Comparison of ENCODE assay signal across 26 cellular contexts in the genomic region with DNA sequence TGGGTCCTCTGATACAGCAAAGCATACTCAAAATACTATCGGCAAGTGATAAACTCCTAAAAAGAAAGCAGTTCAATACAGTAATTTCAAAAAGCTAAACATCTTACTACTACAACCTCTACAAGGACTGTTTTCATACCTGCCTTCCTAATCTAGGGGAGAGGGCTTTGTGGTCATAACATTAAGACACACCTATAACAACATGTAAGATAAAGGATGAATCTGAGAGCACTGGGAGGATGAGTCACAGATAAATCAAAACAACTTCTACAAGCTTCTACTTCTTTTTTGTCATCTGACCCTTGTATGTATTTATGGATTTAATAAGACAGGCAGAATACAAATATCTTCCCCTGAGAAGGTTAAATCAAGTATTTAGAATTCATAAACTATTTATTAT. TPM values are rescaled to one million over a fixed set of nuclear protein-coding genes. Genes with fewer than 3 reads are reported as not detected.
DNase-seq lines count a peak whose midpoint lies in the region; ATAC-seq, FAIRE-seq and TF ChIP-seq lines count a peak whose summit lies in the region.
"Had no signal": no experiment of that assay in that cellular context is flagged by ENCODE, and none has a peak within 500 bp of the region (broad histone marks: within the 10 kb centered on the region; RNA-seq: fewer than 3 reads in every experiment).

No MANE protein-coding gene starts in this region.

- peaks cover 72% of the 10 kb centered on the region for H3K36me3 Mint-ChIP-seq in CD8-positive, alpha-beta T cell
- peaks cover 7% of the 10 kb centered on the region for H3K36me3 Mint-ChIP-seq in astrocyte (ENCODE audit: low read depth, unreplicated experiment)

- no peak overlapping the region for H2BK120ac ChIP-seq in IMR-90 (ENCODE audit: low read depth, low read length)

- no peaks in the 10 kb centered on the region for H3K4me1 ChIP-seq in CD8-positive, alpha-beta T cell (ENCODE audit: insufficient read depth, low read length)
- no peaks in the 10 kb centered on the region for H3K4me1 ChIP-seq in IMR-90 (ENCODE audit: control insufficient read depth, insufficient read depth, low read length)
- H3K4me1 ChIP-seq in astrocyte (ENCODE audit: insufficient read depth, low read length), result no peaks in the 10 kb centered on the region
- no peaks in the 10 kb centered on the region for H3K4me1 ChIP-seq in Peyer's patch
- no peaks in the 10 kb centered on the region for H3K4me1 ChIP-seq in colonic mucosa
- H3K4me1 ChIP-seq: SJSA1 had no signal

- H3K27me3 ChIP-seq in CD8-positive, alpha-beta T cell (ENCODE audit: insufficient read depth, low read length), result no peaks in the 10 kb centered on the region
- H3K27me3 ChIP-seq in IMR-90 (ENCODE audit: control insufficient read depth, insufficient read depth, low read length), result no peaks in the 10 kb centered on the region
- no peaks in the 10 kb centered on the region for H3K27me3 ChIP-seq in astrocyte (ENCODE audit: insufficient read depth, low read length)
- H3K27me3 ChIP-seq in Peyer's patch, result no peaks in the 10 kb centered on the region
- no peaks in the 10 kb centered on the region for H3K27me3 ChIP-seq in colonic mucosa
- H3K27me3 ChIP-seq: SJSA1 had no signal

- H2AFZ ChIP-seq in IMR-90 (replicated peaks; ENCODE audit: low read length, poor library complexity), result no peak overlapping the region
- no peak overlapping the region for H2AFZ ChIP-seq in astrocyte (ENCODE audit: low read depth, low read length)
- H2AFZ ChIP-seq: GM23248 had no signal

- H3K79me1 ChIP-seq in IMR-90 (ENCODE audit: low read depth in 1 of 2, low read length in 2 of 2), result peaks cover 14 to 20% of the 10 kb centered on the region in 2 experiments; a peak in 3 of 4 replicates

- FAIRE-seq in astrocyte (lab: Jason Lieb, UNC), result no peak

- H4K8ac ChIP-seq in IMR-90 (ENCODE audit: low read depth in 2 of 2, low read length in 2 of 2), result no peak overlapping the region

- H3K9me3 ChIP-seq in CD8-positive, alpha-beta T cell (ENCODE audit: low read length), result no peaks in the 10 kb centered on the region
- no peaks in the 10 kb centered on the region for H3K9me3 ChIP-seq in IMR-90 (ENCODE audit: control insufficient read depth, insufficient read depth, low read length)
- H3K9me3 ChIP-seq in astrocyte (ENCODE audit: insufficient read depth, low read depth, low read length), result no peaks in the 10 kb centered on the region
- no peaks in the 10 kb centered on the region for H3K9me3 ChIP-seq in Peyer's patch
- H3K9me3 ChIP-seq in colonic mucosa, result no peaks in the 10 kb centered on the region
- H3K9me3 ChIP-seq: SJSA1 had no signal

- no peak for TF ChIP-seq CTCF in CD8-positive, alpha-beta T cell (IDR thresholded peaks at IDR 0.05)
- TF ChIP-seq CTCF in IMR-90 (conservative IDR thresholded peaks at IDR 0.05; ENCODE audit: low read depth, low read length) (no peak), astrocyte (IDR thresholded peaks at IDR 0.05; ENCODE audit: insufficient read depth, low read depth, low read length) (no peak), epithelial cell of esophagus (IDR thresholded peaks at IDR 0.05; ENCODE audit: insufficient read depth, low read depth, low read length, missing control alignments) (no peak), Peyer's patch (IDR thresholded peaks at IDR 0.05) (no peak), colonic mucosa (IDR thresholded peaks at IDR 0.05) (no peak)

- ATAC-seq in CD8-positive, alpha-beta T cell, result no peak
- ATAC-seq in IMR-90 (ENCODE audit: low read depth), result peak; percentile 44; the same call in 1 of the 2 replicates
- no peak for ATAC-seq in left cardiac atrium

- POLR2A ChIA-PET in CD8-positive, alpha-beta T cell (lab: Charles Lee), result interaction anchor here (1.0 kb wide), 1 partner anchor 72 kb away, joined by 3 read pairs; a partner anchor contains a TSS
- POLR2A ChIA-PET in IMR-90 (lab: Charles Lee; ENCODE audit: unreplicated experiment), result no interaction called here

- H2BK15ac ChIP-seq in IMR-90 (ENCODE audit: low read depth, low read length), result no peak overlapping the region

- no peak for DNase-seq in CD8-positive, alpha-beta T cell
- DNase-seq in IMR-90 (peak; percentile 24), astrocyte (ENCODE audit: low read depth) (peak; percentile 6), epithelial cell of esophagus (ENCODE audit: low read depth) (peak; percentile 32), RKO (ENCODE audit: low spot score) (no peak), Peyer's patch (no peak), colonic mucosa (no peak), left cardiac atrium (no peak)
- DNase-seq: Calu3, DMS79 treated with DMSO at 0.1 percent for 48 hours, GF-D8, GM23248, H9, HFFc6, NCI-H1092, NCI-H1417 treated with DMSO at 0.1 percent for 48 hours, NCI-H1694 treated with DMSO at 0.1 percent for 48 hours, NCI-H2081, NCI-H2171, NCI-H524, NCI-H748 treated with DMSO at 0.1 percent for 48 hours, Right ventricle myocardium superior, RPMI8226 had no signal

- H3K4me2 ChIP-seq in IMR-90 (ENCODE audit: low read depth, low read length) (peak overlapping the region; percentile 17; the same call in 1 of the 2 replicates), astrocyte (ENCODE audit: low read length) (no peak overlapping the region)

- no peak overlapping the region for H3K56ac ChIP-seq in IMR-90 (ENCODE audit: extremely low read depth, insufficient read depth, low read length)

- dilution Hi-C loops in IMR-90 (cut with HindIII; ENCODE audit: low sequenced_read_pairs, unreplicated experiment), result no loop called here

- H3K23ac ChIP-seq in IMR-90 (ENCODE audit: low read depth, low read length), result no peak overlapping the region

- H3K9me1 ChIP-seq in IMR-90 (ENCODE audit: insufficient read depth, low read length), result peaks cover 2% of the 10 kb centered on the region; the same call in 1 of the 2 replicates

- no peak overlapping the region for H2AK9ac ChIP-seq in IMR-90 (replicated peaks; ENCODE audit: low read depth, low read length, poor library complexity)

- no peaks in the 10 kb centered on the region for H3K9me3 Mint-ChIP-seq in CD8-positive, alpha-beta T cell
- H3K9me3 Mint-ChIP-seq in astrocyte (ENCODE audit: unreplicated experiment), result no peaks in the 10 kb centered on the region
- H3K9me3 Mint-ChIP-seq: H9, HFFc6 had no signal

- peaks cover 3% of the 10 kb centered on the region for H3K4me1 Mint-ChIP-seq in CD8-positive, alpha-beta T cell (ENCODE audit: low read depth)
- H3K4me1 Mint-ChIP-seq in astrocyte (ENCODE audit: low read depth, unreplicated experiment), result peaks cover 4% of the 10 kb centered on the region
- H3K4me1 Mint-ChIP-seq: B cell, H9 had no signal

- H3K4me3 Mint-ChIP-seq in CD8-positive, alpha-beta T cell, result no peak overlapping the region
- H3K4me3 Mint-ChIP-seq in astrocyte (ENCODE audit: unreplicated experiment), result no peak overlapping the region
- H3K4me3 Mint-ChIP-seq: B cell, H9, HFFc6 had no signal

- no peak for TF ChIP-seq POLR2A in IMR-90 (IDR thresholded peaks at IDR 0.05; ENCODE audit: low read depth, low read length)
- no peak for TF ChIP-seq POLR2A in Peyer's patch (IDR thresholded peaks at IDR 0.05)

- CTCF ChIA-PET in CD8-positive, alpha-beta T cell (lab: Charles Lee), result no interaction called here
- CTCF ChIA-PET in IMR-90 (lab: Yijun Ruan, JAX), result no interaction called here

- no peak for TF ChIP-seq RAD21 in IMR-90 (IDR thresholded peaks at IDR 0.05; ENCODE audit: low read length)

- H3K79me2 ChIP-seq in astrocyte (ENCODE audit: insufficient read depth, low read length), result no peaks in the 10 kb centered on the region

- H4K20me1 ChIP-seq in IMR-90 (ENCODE audit: insufficient read depth, low read length) (no peaks in the 10 kb centered on the region), astrocyte (ENCODE audit: insufficient read depth, low read length) (peaks cover 4% of the 10 kb centered on the region)

- intact Hi-C loops in CD8-positive, alpha-beta T cell (cut with DNase I, micrococcal nuclease), result no loop called here
- intact Hi-C loops in IMR-90 (cut with micrococcal nuclease), result no loop called here
- intact Hi-C loops in colonic mucosa (cut with DNase I), result no loop called here
- intact Hi-C loops in left cardiac atrium (cut with DNase I), result no loop called here

- H3K9ac ChIP-seq in IMR-90 (ENCODE audit: low read depth, low read length) (no peak overlapping the region), astrocyte (ENCODE audit: low read length) (no peak overlapping the region), colonic mucosa (ENCODE audit: low read depth in 2 of 2, low read length in 2 of 2) (no peak overlapping the region)
- H3K9ac ChIP-seq: GM23248 had no signal

- H3K27me3 Mint-ChIP-seq in CD8-positive, alpha-beta T cell (ENCODE audit: low read depth), result no peaks in the 10 kb centered on the region
- H3K27me3 Mint-ChIP-seq in astrocyte (ENCODE audit: low read depth, unreplicated experiment), result no peaks in the 10 kb centered on the region
- H3K27me3 Mint-ChIP-seq: B cell had no signal

- no TSS peak for BruUV-seq in IMR-90 (replicated peaks; lab: Mats Ljungman, UMichigan)

- no peak overlapping the region for H2BK20ac ChIP-seq in IMR-90 (ENCODE audit: low read depth, low read length)

- peaks cover 15% of the 10 kb centered on the region for H3K36me3 ChIP-seq in CD8-positive, alpha-beta T cell (ENCODE audit: insufficient read depth, low read length)
- H3K36me3 ChIP-seq in IMR-90 (ENCODE audit: control insufficient read depth, insufficient read depth, low read length), result peaks cover 18% of the 10 kb centered on the region
- H3K36me3 ChIP-seq in astrocyte (ENCODE audit: insufficient read depth, low read length), result peaks cover 39% of the 10 kb centered on the region
- peaks cover 0 to 76% (median 0%) of the 10 kb centered on the region in 3 donors for H3K36me3 ChIP-seq in Peyer's patch
- H3K36me3 ChIP-seq in colonic mucosa, result no peaks in the 10 kb centered on the region

- no CpG with 5 or more reads among the region's 1 CpG for WGBS in IMR-90 (ENCODE audit: extremely low coverage in 2 of 2, insufficient read length in 1 of 2), 2 experiments

- H3K27ac Mint-ChIP-seq in CD8-positive, alpha-beta T cell, result peak overlapping the region; percentile 16
- H3K27ac Mint-ChIP-seq in astrocyte (ENCODE audit: unreplicated experiment), result no peak overlapping the region
- H3K27ac Mint-ChIP-seq: B cell, H9, HFFc6 had no signal

- H4K91ac ChIP-seq in IMR-90 (ENCODE audit: insufficient read depth, low read depth, low read length), result no peak overlapping the region

- H3K14ac ChIP-seq in IMR-90 (replicated peaks; ENCODE audit: low read depth, low read length), result no peak overlapping the region

- H2BK5ac ChIP-seq in IMR-90 (ENCODE audit: low read depth, low read length, poor library complexity, severe bottlenecking), result no peak overlapping the region

- H3K27ac ChIP-seq in CD8-positive, alpha-beta T cell (ENCODE audit: low read depth, low read length), result no peak overlapping the region
- H3K27ac ChIP-seq in IMR-90 (ENCODE audit: insufficient read depth, low read length), result no peak overlapping the region
- no peak overlapping the region for H3K27ac ChIP-seq in astrocyte (ENCODE audit: low read depth, low read length)
- H3K27ac ChIP-seq in Peyer's patch, result no peak overlapping the region
- H3K27ac ChIP-seq in colonic mucosa, result no peak overlapping the region
- H3K27ac ChIP-seq: C4-2B, GM23248, SJSA1 had no signal

- no peak overlapping the region for H3K4ac ChIP-seq in IMR-90 (ENCODE audit: low read depth, low read length)

- H2AK5ac ChIP-seq in IMR-90 (ENCODE audit: low read depth, low read length), result no peak overlapping the region

- no peak overlapping the region for H3K4me3 ChIP-seq in CD8-positive, alpha-beta T cell (ENCODE audit: low read depth, low read length)
- H3K4me3 ChIP-seq in IMR-90 (ENCODE audit: insufficient read depth, low read depth, low read length) (no peak overlapping the region), astrocyte (ENCODE audit: insufficient read depth, low read depth, low read length) (no peak overlapping the region), epithelial cell of esophagus (ENCODE audit: low read length) (no peak overlapping the region), Peyer's patch (no peak overlapping the region), colonic mucosa (no peak overlapping the region)
- H3K4me3 ChIP-seq: GM23248, SJSA1 had no signal

- in situ Hi-C loops in IMR-90 (cut with MboI; ENCODE audit: low sequenced_read_pairs), result no loop called here

- H4K5ac ChIP-seq in IMR-90 (ENCODE audit: low read depth, low read length), result no peak overlapping the region

- H3K18ac ChIP-seq in IMR-90 (ENCODE audit: low read depth, low read length), result no peak overlapping the region

RNA-seq across cellular contexts. Expression of a gene that starts 40.0 kb away (rescaled TPM):
- 10 to 100 TPM; 26.3 to 28.5 TPM for total RNA-seq in CD8-positive, alpha-beta T cell
- total RNA-seq in IMR-90 (2012; rRNA removed) (35.5 and 45.0 TPM in 2 replicates), astrocyte (28.9 and 31.1 TPM in 2 replicates), Peyer's patch (10 to 100 TPM; 19.6 to 42.1 (median 27.8) TPM), colonic mucosa (10 to 100 TPM; 21.1 to 33.2 TPM), left cardiac atrium (10 to 100 TPM; 17.3 to 19.5 TPM)
- polyA plus RNA-seq in IMR-90 (2012; rRNA removed), result 4.2 and 6.7 TPM in 2 replicates
- 0.56 and 0.81 TPM in 2 replicates for polyA plus RNA-seq in IMR-90 (2012; cell fraction: cytosol; rRNA removed)
- 0.77 and 9.2 TPM in 2 replicates for polyA plus RNA-seq in IMR-90 (2012; cell fraction: nucleus; rRNA removed; ENCODE audit: low replicate concordance)

Comparison
In these comparisons a context has a peak if more than half of its experiments do, and no peak if none do; other contexts are left out.
1. DNase-seq: peak in IMR-90 (single experiment), astrocyte (single experiment) and epithelial cell of esophagus (single experiment); none in CD8-positive, alpha-beta T cell (0 of 7), RKO (single experiment), Peyer's patch (0 of 3), colonic mucosa (single experiment) and left cardiac atrium (single experiment).